Comparison of ENCODE assay signal across 1 cellular context in genomic region chr5:123807177-123807900, GRCh38.
TF ChIP-seq lines count a peak whose summit lies in the region.

No MANE protein-coding gene starts in this region.

TF ChIP-seq in SK-N-SH treated with all-trans-retinoic acid at 6 μM for 48 hours, 23 proteins besides CTCF, POLR2A, EP300 and RAD21 (continued from another document):
- no peak for TF ChIP-seq TSHZ2 (CRISPR knock-in tag; IDR thresholded peaks at IDR 0.05)
- TF ChIP-seq SNAI2 (CRISPR knock-in tag; IDR thresholded peaks at IDR 0.05) = no peak
- TF ChIP-seq, protein P1, sequence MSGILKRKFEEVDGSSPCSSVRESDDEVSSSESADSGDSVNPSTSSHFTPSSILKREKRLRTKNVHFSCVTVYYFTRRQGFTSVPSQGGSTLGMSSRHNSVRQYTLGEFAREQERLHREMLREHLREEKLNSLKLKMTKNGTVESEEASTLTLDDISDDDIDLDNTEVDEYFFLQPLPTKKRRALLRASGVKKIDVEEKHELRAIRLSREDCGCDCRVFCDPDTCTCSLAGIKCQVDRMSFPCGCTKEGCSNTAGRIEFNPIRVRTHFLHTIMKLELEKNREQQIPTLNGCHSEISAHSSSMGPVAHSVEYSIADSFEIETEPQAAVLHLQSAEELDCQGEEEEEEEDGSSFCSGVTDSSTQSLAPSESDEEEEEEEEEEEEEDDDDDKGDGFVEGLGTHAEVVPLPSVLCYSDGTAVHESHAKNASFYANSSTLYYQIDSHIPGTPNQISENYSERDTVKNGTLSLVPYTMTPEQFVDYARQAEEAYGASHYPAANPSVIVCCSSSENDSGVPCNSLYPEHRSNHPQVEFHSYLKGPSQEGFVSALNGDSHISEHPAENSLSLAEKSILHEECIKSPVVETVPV (CRISPR knock-in tag; IDR thresholded peaks at IDR 0.05) = no peak
- TF ChIP-seq ZC3H10 (CRISPR knock-in tag; IDR thresholded peaks at IDR 0.05) = no peak
- no peak for TF ChIP-seq POU6F1 (CRISPR knock-in tag; IDR thresholded peaks at IDR 0.05; ENCODE audit: borderline replicate concordance, low read depth)
- no peak for TF ChIP-seq ZFP30 (CRISPR knock-in tag; IDR thresholded peaks at IDR 0.05)
- TF ChIP-seq ZNF565 (CRISPR knock-in tag; conservative IDR thresholded peaks at IDR 0.05; ENCODE audit: low read depth) = no peak
